Comparison of ENCODE assay signal across 16 cellular contexts in genomic region chr22:33535937-33536875, GRCh38.
"Had no signal": no experiment of that assay in that cellular context is flagged by ENCODE, and none has a peak within 500 bp of the region (broad histone marks: within the 10 kb centered on the region; RNA-seq: fewer than 3 reads in every experiment).

No MANE protein-coding gene starts in this region.

- H3K27me3 ChIP-seq: dorsolateral prefrontal cortex, transverse colon had no signal

- H3K9ac ChIP-seq: parathyroid adenoma had no signal

- H3K4me3 ChIP-seq: dorsolateral prefrontal cortex, mucosa of descending colon, skin epidermis, transverse colon had no signal

- H3K36me3 ChIP-seq: transverse colon had no signal

- H3K9me3 ChIP-seq: mucosa of descending colon, transverse colon had no signal

- ATAC-seq: mucosa of descending colon; naive thymus-derived CD8-positive, alpha-beta T cell had no signal

- H2AFZ ChIP-seq: parathyroid adenoma had no signal

- H3K79me2 ChIP-seq: parathyroid adenoma had no signal

- H3K27ac ChIP-seq: dorsolateral prefrontal cortex, parathyroid adenoma had no signal

- H3K4me1 ChIP-seq: parathyroid adenoma had no signal

- DNase-seq: activated CD4-positive, alpha-beta T cell treated with anti-CD3 and anti-CD28 coated beads, Interleukin-2, amount 50 U/mL, for 4 hours; activated naive CD4-positive, alpha-beta T cell; activated naive CD8-positive, alpha-beta T cell treated with anti-CD3 and anti-CD28 coated beads, Interleukin-2, amount 10 ng/mL, durations not matched to agents 7 days and 5 days; activated T-cell treated with anti-CD3 and anti-CD28 coated beads for 4 hours; aorta; dorsolateral prefrontal cortex; kidney glomerular epithelial cell; mammary epithelial cell; mucosa of descending colon; naive thymus-derived CD8-positive, alpha-beta T cell; stimulated activated CD4-positive, alpha-beta T cell treated with anti-CD3 and anti-CD28 coated beads, Interleukin-4, amount 100 ng/mL, for 24 hours; stimulated activated naive CD4-positive, alpha-beta T cell; substantia nigra; transverse colon had no signal
